8 cellular contexts compared by ENCODE assay signal in genomic region chr1:51622455-51622913, GRCh38. TPM values are rescaled to one million over a fixed set of nuclear protein-coding genes. Genes with fewer than 3 reads are reported as not detected.
DNase-seq lines count a peak whose midpoint lies in the region; ATAC-seq and TF ChIP-seq lines count a peak whose summit lies in the region.

No MANE protein-coding gene starts in this region.

- H3K9me3 Mint-ChIP-seq in stimulated activated memory B cell treated with anti-CD40 and anti-IgM and Interleukin-4, amounts not matched to agents 10 μg/mL and 1 μg/mL and 100 μg/mL, for 72 hours: no peaks in the 10 kb centered on the region

- ATAC-seq in stimulated activated memory B cell treated with anti-CD40 and anti-IgM and Interleukin-4, amounts not matched to agents 10 μg/mL and 1 μg/mL and 100 μg/mL, for 72 hours: no peak

- no peaks in the 10 kb centered on the region for H3K27me3 ChIP-seq in ascending aorta

- H3K36me3 Mint-ChIP-seq in stimulated activated memory B cell treated with anti-CD40 and anti-IgM and Interleukin-4, amounts not matched to agents 10 μg/mL and 1 μg/mL and 100 μg/mL, for 72 hours: peaks cover 7% of the 10 kb centered on the region

- no peak for TF ChIP-seq CTCF in ascending aorta (IDR thresholded peaks at IDR 0.05)

- intact Hi-C loops in ascending aorta (cut with DNase I): loop anchor here (5.0 kb wide), 1 partner anchor 60 kb away; no protein-coding TSS in a partner anchor

- H3K27ac Mint-ChIP-seq in stimulated activated memory B cell treated with anti-CD40 and anti-IgM and Interleukin-4, amounts not matched to agents 10 μg/mL and 1 μg/mL and 100 μg/mL, for 72 hours: no peak overlapping the region

- H3K4me1 ChIP-seq in ascending aorta: peaks cover 5 to 36% of the 10 kb centered on the region in 2 donors

- peak overlapping the region; percentile 54 to 91 for H3K27ac ChIP-seq in ascending aorta

- H3K36me3 ChIP-seq in ascending aorta: no peaks in the 10 kb centered on the region

- peaks cover 44% of the 10 kb centered on the region for H3K4me1 Mint-ChIP-seq in stimulated activated memory B cell treated with anti-CD40 and anti-IgM and Interleukin-4, amounts not matched to agents 10 μg/mL and 1 μg/mL and 100 μg/mL, for 72 hours

- H3K9me3 ChIP-seq in ascending aorta: no peaks in the 10 kb centered on the region

- H3K4me3 Mint-ChIP-seq in stimulated activated memory B cell treated with anti-CD40 and anti-IgM and Interleukin-4, amounts not matched to agents 10 μg/mL and 1 μg/mL and 100 μg/mL, for 72 hours: no peak overlapping the region

- H3K4me3 ChIP-seq in ascending aorta: no peak overlapping the region

- DNase-seq in NCI-H446 (lab: John Stamatoyannopoulos, UW): peak; percentile 26 to 38
- no peak for DNase-seq in NCI-H446 treated with DMSO at 0.1 percent for 48 hours (lab: John Stamatoyannopoulos, UW)
- peak; percentile 55 for DNase-seq in NCI-H2107 (lab: John Stamatoyannopoulos, UW)
- peak in 1 of 2 donors; percentile 87 for DNase-seq in ascending aorta (ENCODE audit: low spot score in 2 of 2)
- peak; percentile 99 for DNase-seq in kidney tubule cell (ENCODE audit: low spot score)
- no peak for DNase-seq in NCI-H524 treated with DMSO at 0.1 percent for 48 hours (lab: John Stamatoyannopoulos, UW)
- no peak for DNase-seq in central memory CD4-positive, alpha-beta T cell

- no peaks in the 10 kb centered on the region for H3K27me3 Mint-ChIP-seq in stimulated activated memory B cell treated with anti-CD40 and anti-IgM and Interleukin-4, amounts not matched to agents 10 μg/mL and 1 μg/mL and 100 μg/mL, for 72 hours

RNA-seq across cellular contexts. Expression of gene OSBPL9, which starts 5.6 kb away (rescaled TPM):
- 101 TPM for total RNA-seq in ascending aorta

Comparison
In these comparisons a context has a peak if more than half of its experiments do, and no peak if none do; other contexts are left out.
1. DNase-seq: peak in NCI-H446 (2 of 2), NCI-H2107 (single experiment) and kidney tubule cell (single experiment); none in NCI-H446 treated with DMSO at 0.1 percent for 48 hours (single experiment), NCI-H524 treated with DMSO at 0.1 percent for 48 hours (single experiment) and central memory CD4-positive, alpha-beta T cell (single experiment).